11 cellular contexts compared by ENCODE assay signal in the genomic region with DNA sequence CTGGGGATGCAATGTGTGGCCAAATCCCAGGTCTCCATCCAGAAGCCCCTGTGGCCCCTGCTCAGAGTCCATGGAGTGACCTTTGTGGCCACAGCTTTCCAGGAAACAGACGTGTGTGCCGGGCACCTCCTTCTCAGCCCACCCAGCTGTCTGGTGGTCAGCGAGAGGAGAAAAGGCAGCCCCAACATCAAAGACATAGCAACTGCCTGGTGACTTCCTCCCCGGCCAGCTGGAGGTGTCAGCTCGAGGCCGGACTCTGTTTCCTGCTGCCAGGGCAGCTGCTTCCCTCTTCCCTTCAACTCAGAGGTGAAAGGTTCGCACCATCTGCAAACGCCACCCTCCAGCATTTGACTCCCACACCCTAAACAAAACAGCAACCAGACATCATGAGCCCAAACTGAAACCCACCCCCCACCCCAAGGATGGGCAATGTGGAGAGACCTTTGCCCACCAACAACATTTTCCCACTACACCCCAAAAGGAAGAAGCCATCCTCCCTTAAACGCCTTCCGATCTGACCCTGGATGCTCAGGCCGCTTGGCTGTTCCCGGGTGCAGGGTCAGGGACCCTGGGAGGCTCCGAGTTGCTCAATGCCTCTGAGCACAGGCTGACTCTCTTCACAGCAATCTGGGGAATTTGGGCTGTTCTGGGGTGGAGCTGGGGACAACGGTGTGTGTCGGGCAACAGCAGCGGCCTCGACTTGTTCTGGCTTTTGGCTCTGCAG.
DNase-seq lines count a peak whose midpoint lies in the region; ATAC-seq and TF ChIP-seq lines count a peak whose summit lies in the region.
"Had no signal": no experiment of that assay in that cellular context is flagged by ENCODE, and none has a peak within 500 bp of the region (broad histone marks: within the 10 kb centered on the region; RNA-seq: fewer than 3 reads in every experiment).

No MANE protein-coding gene starts in this region.

- H3K9me3 ChIP-seq in SJSA1 (replicated peaks), result peaks cover 6% of the 10 kb centered on the region; the same call in 1 of the 2 replicates
- H3K9me3 ChIP-seq in psoas muscle, result no peaks in the 10 kb centered on the region

- ATAC-seq in psoas muscle (no peak), GM19023 (IDR thresholded peaks at IDR 0.05; ENCODE audit: unreplicated experiment) (no peak), GM19328 (IDR thresholded peaks at IDR 0.05; ENCODE audit: unreplicated experiment) (no peak)
- ATAC-seq: activated CD8-positive, alpha-beta T cell treated with anti-CD3 and anti-CD28 coated beads for 36 hours had no signal

- intact Hi-C loops in psoas muscle (cut with DNase I), result loop anchor here in 1 of 2 donors (10.0 kb wide), 1 partner anchor 286 kb away; no protein-coding TSS in a partner anchor

- no peak overlapping the region for H3K4me3 ChIP-seq in SJSA1
- no peak overlapping the region for H3K4me3 ChIP-seq in fibroblast of villous mesenchyme (ENCODE audit: low read depth, low read length)
- H3K4me3 ChIP-seq in psoas muscle, result no peak overlapping the region

- H3K27ac ChIP-seq in SJSA1 (peak overlapping the region; percentile 1), psoas muscle (no peak overlapping the region)

- CTCF ChIA-PET in HEK293T (lab: Yijun Ruan, JAX), result no interaction called here

- TF ChIP-seq CTCF in fibroblast of villous mesenchyme (IDR thresholded peaks at IDR 0.05; ENCODE audit: insufficient read depth, low read depth, low read length) (no peak), psoas muscle (IDR thresholded peaks at IDR 0.05) (no peak)

- POLR2A ChIA-PET in HEK293T (lab: Yijun Ruan, JAX), result no interaction called here

- H3K4me1 ChIP-seq in SJSA1 (replicated peaks) (peaks cover 32% of the 10 kb centered on the region), psoas muscle (peaks cover 15% of the 10 kb centered on the region)

- H3K36me3 ChIP-seq in SJSA1 (no peaks in the 10 kb centered on the region), psoas muscle (ENCODE audit: insufficient read depth in 1 of 2, low read depth in 1 of 2) (no peaks in the 10 kb centered on the region)

- H3K27me3 ChIP-seq in SJSA1 (replicated peaks), result no peaks in the 10 kb centered on the region
- no peaks in the 10 kb centered on the region for H3K27me3 ChIP-seq in psoas muscle (ENCODE audit: insufficient read depth in 3 of 3, low read length in 2 of 3)

- DNase-seq in GDM1 (lab: John Stamatoyannopoulos, UW), result peak; percentile 60
- peak in 1 of 2 experiments; percentile 25 for DNase-seq in SJSA1 (ENCODE audit: low read depth in 1 of 2, low spot score in 2 of 2)
- peak; percentile 90 for DNase-seq in fibroblast of villous mesenchyme (ENCODE audit: low read depth)
- peak; percentile 79 for DNase-seq in renal cortical epithelial cell (ENCODE audit: low read depth)
- no peak for DNase-seq in psoas muscle
- DNase-seq in HEK293T (ENCODE audit: extremely low spot score), result no peak
- DNase-seq: activated CD8-positive, alpha-beta T cell treated with anti-CD3 and anti-CD28 coated beads for 36 hours; effector CD4-positive, alpha-beta T cell; NCI-H2029 had no signal

- 74 to 76% (median 74%) methylated on average over 17 of the region's 17 CpGs for WGBS in psoas muscle, 3 donors

TF ChIP-seq in HEK293T, 16 proteins besides CTCF, POLR2A, EP300 and RAD21:
- TF ChIP-seq NFRKB (IDR thresholded peaks at IDR 0.05) (no peak), HDGF (IDR thresholded peaks at IDR 0.05; ENCODE audit: borderline replicate concordance) (no peak), FOXK2 (IDR thresholded peaks at IDR 0.05) (no peak)

Comparison
In these comparisons a context has a peak if more than half of its experiments do, and no peak if none do; other contexts are left out.
1. DNase-seq: peak in GDM1 (single experiment), fibroblast of villous mesenchyme (single experiment) and renal cortical epithelial cell (single experiment); none in psoas muscle (0 of 2) and HEK293T (single experiment).